27 cellular contexts compared by ENCODE assay signal in genomic region chr2:1713156-1713838, GRCh38. TPM values are rescaled to one million over a fixed set of nuclear protein-coding genes. Genes with fewer than 3 reads are reported as not detected.
DNase-seq lines count a peak whose midpoint lies in the region; ATAC-seq and TF ChIP-seq lines count a peak whose summit lies in the region.
"Had no signal": no experiment of that assay in that cellular context is flagged by ENCODE, and none has a peak within 500 bp of the region (broad histone marks: within the 10 kb centered on the region; RNA-seq: fewer than 3 reads in every experiment).

No MANE protein-coding gene starts in this region.

- intact Hi-C loops in A673 (cut with micrococcal nuclease; ENCODE audit: unreplicated experiment) (no loop called here), Panc1 (cut with micrococcal nuclease; ENCODE audit: unreplicated experiment) (no loop called here)

- H3K9me3 ChIP-seq in A673 (ENCODE audit: low read depth, low read length, poor library complexity, severe bottlenecking) (no peaks in the 10 kb centered on the region), Panc1 (ENCODE audit: control insufficient read depth, insufficient read depth, low read depth, low read length) (no peaks in the 10 kb centered on the region)
- H3K9me3 ChIP-seq: BE2C, MG63, mucosa of descending colon, thoracic aorta had no signal

- peaks cover 78% of the 10 kb centered on the region for H3K4me1 Mint-ChIP-seq in osteocyte (ENCODE audit: unreplicated experiment)
- H3K4me1 Mint-ChIP-seq: central memory CD8-positive, alpha-beta T cell had no signal

- in situ Hi-C loops in Panc1 (cut with HindIII; ENCODE audit: low pct_unique_long_range_greater_than_20kb, low sequenced_read_pairs), result no loop called here

- peaks cover 59% of the 10 kb centered on the region for H3K4me1 ChIP-seq in A673 (ENCODE audit: insufficient read depth, low read length, poor library complexity, severe bottlenecking)
- peaks cover 11% of the 10 kb centered on the region for H3K4me1 ChIP-seq in Panc1 (ENCODE audit: control insufficient read depth, insufficient read depth, low read length)
- H3K4me1 ChIP-seq: BE2C had no signal

- CTCF ChIA-PET in A673 (lab: Charles Lee) (no interaction called here), Panc1 (lab: Charles Lee) (no interaction called here)

- H3K4me3 ChIP-seq in A673 (ENCODE audit: low read depth, low read length, poor library complexity, severe bottlenecking) (no peak overlapping the region), Panc1 (ENCODE audit: low read depth in 2 of 2, low read length in 2 of 2) (no peak overlapping the region)
- H3K4me3 ChIP-seq: dorsolateral prefrontal cortex, lung, MG63, mucosa of descending colon, thoracic aorta had no signal

- BruUV-seq in A673 (replicated peaks; lab: Mats Ljungman, UMichigan) (no TSS peak), Panc1 (replicated peaks; lab: Mats Ljungman, UMichigan) (no TSS peak)

- no peaks in the 10 kb centered on the region for H3K27me3 Mint-ChIP-seq in osteocyte (ENCODE audit: unreplicated experiment)
- H3K27me3 Mint-ChIP-seq: central memory CD8-positive, alpha-beta T cell; progenitor cell of endocrine pancreas had no signal

- POLR2A ChIA-PET in A673 (lab: Charles Lee; ENCODE audit: low non-redundant PET), result interaction anchor here (0.6 kb wide), 1 partner anchor 38 kb away, joined by 4 read pairs; no protein-coding TSS in a partner anchor
- POLR2A ChIA-PET in Panc1 (lab: Charles Lee), result interaction anchor here (0.6 kb wide), 1 partner anchor 1452 kb away, joined by 4 read pairs; no protein-coding TSS in a partner anchor

- peaks cover 5% of the 10 kb centered on the region for H3K36me3 Mint-ChIP-seq in osteocyte (ENCODE audit: unreplicated experiment)

- DNase-seq in A673 (ENCODE audit: low spot score), result no peak
- no peak for DNase-seq in Panc1 (ENCODE audit: low read depth, low spot score)
- peak; percentile 75 for DNase-seq in left kidney (ENCODE audit: low read depth, low spot score)
- DNase-seq in osteocyte (ENCODE audit: extremely low spot score, unreplicated experiment), result no peak
- no peak for DNase-seq in HT-29 (ENCODE audit: low spot score)
- DNase-seq in NCI-H2107 (lab: John Stamatoyannopoulos, UW), result no peak
- DNase-seq: ACHN; activated CD4-positive, alpha-beta T cell treated with anti-CD3 and anti-CD28 coated beads for 4 hours; activated gamma-delta T cell; BE2C; dorsolateral prefrontal cortex; GDM1; islet precursor cell; KG1; MG63; mucosa of descending colon; NCI-H2081 treated with DMSO at 0.1 percent for 48 hours; NCI-H446 treated with DMSO at 0.1 percent for 48 hours; NCI-H82; stimulated activated naive CD8-positive, alpha-beta T cell treated with anti-CD3 and anti-CD28 coated beads, Interleukin-15, Interleukin-2, amounts not matched to agents 100 U/mL and 50 U/mL, for 24 hours had no signal

- no peaks in the 10 kb centered on the region for H3K36me3 ChIP-seq in A673 (ENCODE audit: insufficient read depth, low read length, poor library complexity, severe bottlenecking)
- H3K36me3 ChIP-seq in Panc1 (ENCODE audit: control insufficient read depth, insufficient read depth, low read length), result no peaks in the 10 kb centered on the region
- H3K36me3 ChIP-seq: BE2C, thoracic aorta had no signal

- TF ChIP-seq CTCF in A673 (conservative IDR thresholded peaks at IDR 0.05; ENCODE audit: low read depth, low read length) (no peak), Panc1 (IDR thresholded peaks at IDR 0.05) (no peak), osteocyte (IDR thresholded peaks at IDR 0.05) (no peak)

- H3K27ac ChIP-seq in A673 (ENCODE audit: low read depth, low read length, poor library complexity, severe bottlenecking) (peak overlapping the region; percentile 26), Panc1 (ENCODE audit: low read length) (peak overlapping the region; percentile 31; the same call in 1 of the 2 replicates)
- H3K27ac ChIP-seq: dorsolateral prefrontal cortex had no signal

- H3K9me3 Mint-ChIP-seq in osteocyte (ENCODE audit: unreplicated experiment), result no peaks in the 10 kb centered on the region

- H3K27ac Mint-ChIP-seq in osteocyte (ENCODE audit: unreplicated experiment), result peak overlapping the region; percentile 93

- no peak overlapping the region for H3K4me3 Mint-ChIP-seq in osteocyte (ENCODE audit: unreplicated experiment)
- H3K4me3 Mint-ChIP-seq: central memory CD8-positive, alpha-beta T cell had no signal

- ATAC-seq in Panc1 (peak; percentile 6; the same call in 1 of the 2 replicates), HG03025 (IDR thresholded peaks at IDR 0.05; ENCODE audit: low FRiP score, unreplicated experiment) (no peak)
- ATAC-seq: HCT116; mucosa of descending colon; sciatic nerve; stimulated activated naive CD8-positive, alpha-beta T cell treated with anti-CD3 and anti-CD28 coated beads, Interleukin-15, Interleukin-2, amounts not matched to agents 100 U/mL and 50 U/mL, for 24 hours had no signal

- H3K27me3 ChIP-seq in A673 (replicated peaks; ENCODE audit: insufficient read depth, low read depth, low read length, poor library complexity) (no peaks in the 10 kb centered on the region), Panc1 (ENCODE audit: control insufficient read depth, insufficient read depth, low read length) (no peaks in the 10 kb centered on the region)
- H3K27me3 ChIP-seq: BE2C, MG63 had no signal

RNA-seq across cellular contexts. Expression of gene PXDN, which starts 31.0 kb away (rescaled TPM):
- 162 and 175 TPM in 2 replicates for total RNA-seq in A673 (2021)
- total RNA-seq in Panc1 (2021; ENCODE audit: unreplicated experiment), result 2.5 TPM
- 4.5 TPM for polyA plus RNA-seq in Panc1 (2012; ENCODE audit: insufficient read length)
- total RNA-seq in osteocyte, result 459 and 488 TPM in 2 replicates
- total RNA-seq in HT-29 (2014; rRNA removed; shearing (Covaris generic)), result 0.13 and 0.16 TPM in 2 replicates

Comparison
In these comparisons a context has a peak if more than half of its experiments do, and no peak if none do; other contexts are left out.
1. RNA of gene PXDN, which starts 31.0 kb away (total RNA-seq): 459 to 488 TPM in osteocyte and 162 to 175 TPM in A673; 2.5 TPM in Panc1 (single experiment) and 0.13 to 0.16 TPM in HT-29; every median in the first group is over 10 times any median in the second.